27 cellular contexts compared by ENCODE assay signal in genomic region chr4:172686021-172686420, GRCh38.
"Had no signal": no experiment of that assay in that cellular context is flagged by ENCODE, and none has a peak within 500 bp of the region (broad histone marks: within the 10 kb centered on the region; RNA-seq: fewer than 3 reads in every experiment).

No MANE protein-coding gene starts in this region.

- H3K4me1 Mint-ChIP-seq: immature natural killer cell; mesothelial cell of epicardium; naive B cell; natural killer cell; nephron progenitor cell; stimulated activated memory B cell treated with anti-CD40 and anti-IgM and Interleukin-4, amounts not matched to agents 10 μg/mL and 1 μg/mL and 100 μg/mL, for 72 hours had no signal

- H3K4me1 ChIP-seq: left ventricle myocardium inferior, right atrium auricular region, right lobe of liver, stomach, tibial artery, uterus had no signal

- H3K27me3 Mint-ChIP-seq: naive B cell; progenitor cell of endocrine pancreas; stimulated activated memory B cell treated with anti-CD40 and anti-IgM and Interleukin-4, amounts not matched to agents 10 μg/mL and 1 μg/mL and 100 μg/mL, for 72 hours had no signal

- H3K4me3 ChIP-seq: left ventricle myocardium inferior, lung, ovary, right atrium auricular region, right lobe of liver, smooth muscle cell, stomach, thoracic aorta, tibial artery, uterus had no signal

- H3K36me3 ChIP-seq: left ventricle myocardium inferior, ovary, right atrium auricular region, right lobe of liver, stomach, thoracic aorta, tibial artery, uterus had no signal

- H3K4me3 Mint-ChIP-seq: immature natural killer cell; mesothelial cell of epicardium; naive B cell; natural killer cell; nephron progenitor cell; stimulated activated memory B cell treated with anti-CD40 and anti-IgM and Interleukin-4, amounts not matched to agents 10 μg/mL and 1 μg/mL and 100 μg/mL, for 72 hours had no signal

- DNase-seq: hypothalamus; immature natural killer cell; kidney; left colon; left ventricle myocardium inferior; mesendoderm; naive B cell; natural killer cell; nephron progenitor cell; ovary; right lobe of liver; stimulated activated CD4-positive, alpha-beta T cell treated with anti-CD3 and anti-CD28 coated beads, Interleukin-1b, Interleukin-23, amount 100 ng/mL, for 48 hours; stimulated activated CD4-positive, alpha-beta T cell treated with anti-CD3 and anti-CD28 coated beads, Interleukin-2, amount 100 ng/mL, for 48 hours; stimulated activated CD4-positive, alpha-beta T cell treated with anti-CD3 and anti-CD28 coated beads, Interleukin-4, amount 100 ng/mL, for 4 hours; stimulated activated CD8-positive, alpha-beta memory T cell treated with anti-CD3 and anti-CD28 coated beads, Interleukin-4, amount 100 ng/mL, for 48 hours; stimulated activated naive CD8-positive, alpha-beta T cell treated with anti-CD3 and anti-CD28 coated beads, Interleukin-15, Interleukin-2, amounts not matched to agents 100 U/mL and 50 U/mL, for 24 hours; stomach; tibial artery; trophoblast cell; uterus had no signal

- H3K36me3 Mint-ChIP-seq: immature natural killer cell; mesothelial cell of epicardium; naive B cell; natural killer cell; stimulated activated memory B cell treated with anti-CD40 and anti-IgM and Interleukin-4, amounts not matched to agents 10 μg/mL and 1 μg/mL and 100 μg/mL, for 72 hours had no signal

- H3K27ac Mint-ChIP-seq: immature natural killer cell; mesothelial cell of epicardium; naive B cell; natural killer cell; nephron progenitor cell; progenitor cell of endocrine pancreas; stimulated activated memory B cell treated with anti-CD40 and anti-IgM and Interleukin-4, amounts not matched to agents 10 μg/mL and 1 μg/mL and 100 μg/mL, for 72 hours had no signal

- H3K27ac ChIP-seq: left ventricle myocardium inferior, ovary, right atrium auricular region, right lobe of liver, stomach, thoracic aorta, tibial artery, uterus had no signal

- H3K27me3 ChIP-seq: ovary, right atrium auricular region, right lobe of liver, stomach, tibial artery, uterus had no signal

- H3K9me3 ChIP-seq: ovary, thoracic aorta, tibial artery, uterus had no signal
